ENCODE assay signal across 15 cellular contexts in the genomic region with DNA sequence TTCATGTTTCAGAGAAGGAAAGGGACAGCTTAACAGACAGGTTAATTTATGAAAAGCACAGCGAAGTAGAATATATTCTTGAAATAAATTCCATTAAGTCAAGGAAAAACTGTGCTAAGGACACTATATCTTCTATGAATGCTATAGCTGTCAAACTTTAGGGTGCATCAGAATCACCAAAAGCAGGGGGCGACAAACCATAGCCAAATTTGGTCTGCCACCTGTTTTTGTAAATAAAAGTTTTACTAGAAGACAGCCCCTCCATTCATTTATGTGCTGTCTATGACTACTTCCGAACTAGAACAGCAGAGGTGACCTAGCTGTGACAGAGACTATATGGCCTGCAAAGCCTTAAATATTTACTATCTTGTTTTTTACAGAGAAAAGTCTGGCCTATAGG. TPM values are rescaled to one million over a fixed set of nuclear protein-coding genes. Genes with fewer than 3 reads are reported as not detected.
DNase-seq lines count a peak whose midpoint lies in the region; ATAC-seq and TF ChIP-seq lines count a peak whose summit lies in the region.
"Had no signal": no experiment of that assay in that cellular context is flagged by ENCODE, and none has a peak within 500 bp of the region (broad histone marks: within the 10 kb centered on the region; RNA-seq: fewer than 3 reads in every experiment).

No MANE protein-coding gene starts in this region.

- peaks cover 0 to 7% of the 10 kb centered on the region in 2 experiments; a peak in 1 of 4 replicates for H3K4me1 ChIP-seq in SK-N-SH (ENCODE audit: control insufficient read depth in 1 of 2, insufficient read depth in 2 of 2, low read depth in 1 of 2, low read length in 1 of 2)
- H3K4me1 ChIP-seq: testis had no signal

- H4K20me1 ChIP-seq in SK-N-SH (ENCODE audit: insufficient read depth) = peaks cover 89% of the 10 kb centered on the region

- 94% methylated on average over 3 of the region's 3 CpGs for WGBS in SK-N-SH (ENCODE audit: low lambda C conversion rate)

- H3K27ac ChIP-seq in SK-N-SH (ENCODE audit: low read depth in 2 of 2, low read length in 1 of 2) = no peak overlapping the region
- H3K27ac ChIP-seq: 22Rv1, testis had no signal

- H3K9ac ChIP-seq in SK-N-SH = no peak overlapping the region

- no peaks in the 10 kb centered on the region for H3F3A ChIP-seq in SK-N-SH (replicated peaks; ENCODE audit: insufficient read depth)

- no peaks in the 10 kb centered on the region for H3K9me3 ChIP-seq in SK-N-SH
- H3K9me3 ChIP-seq: testis had no signal

- POLR2A ChIA-PET in SK-N-SH (lab: Yijun Ruan, JAX) = no interaction called here
- POLR2A ChIA-PET in activated B cell treated with CpG ODN at 0.5 μM for 24 hours (lab: Charles Lee) = interaction anchor here (1.4 to 3.0 kb wide), 3 partner anchors 9 to 25 kb away, joined by 4 to 20 read pairs (median 9); a partner anchor contains a TSS

- no peaks in the 10 kb centered on the region for H3K27me3 Mint-ChIP-seq in activated B cell treated with CpG ODN at 0.5 μM for 24 hours
- no peaks in the 10 kb centered on the region for H3K27me3 Mint-ChIP-seq in memory B cell

- peaks cover 58 to 72% of the 10 kb centered on the region in 2 experiments for H3K36me3 ChIP-seq in SK-N-SH (replicated peaks in 1 of 2; ENCODE audit: control insufficient read depth in 1 of 2, insufficient read depth in 2 of 2, low read length in 1 of 2)

- no peak overlapping the region for H3K4me2 ChIP-seq in SK-N-SH

- in situ Hi-C loops in KBM-7 (cut with MboI; ENCODE audit: low pct_unique_long_range_greater_than_20kb, low sequenced_read_pairs) = no loop called here

- H3K9me3 Mint-ChIP-seq in activated B cell treated with CpG ODN at 0.5 μM for 24 hours (no peaks in the 10 kb centered on the region), memory B cell (no peaks in the 10 kb centered on the region)

- H2AFZ ChIP-seq in SK-N-SH (ENCODE audit: low read depth) = no peak overlapping the region

- TF ChIP-seq EP300 in SK-N-SH (IDR thresholded peaks at IDR 0.05; ENCODE audit: borderline replicate concordance in 1 of 2, low read depth in 1 of 2, low read length in 1 of 2) = no peak

- no peaks in the 10 kb centered on the region for H3K27me3 ChIP-seq in SK-N-SH (ENCODE audit: insufficient read depth)
- H3K27me3 ChIP-seq: testis had no signal

- H3K36me3 Mint-ChIP-seq in activated B cell treated with CpG ODN at 0.5 μM for 24 hours (ENCODE audit: low read depth) (peaks cover 84% of the 10 kb centered on the region), memory B cell (peaks cover 35% of the 10 kb centered on the region)

- H3K4me3 Mint-ChIP-seq in activated B cell treated with CpG ODN at 0.5 μM for 24 hours = no peak overlapping the region
- no peak overlapping the region for H3K4me3 Mint-ChIP-seq in memory B cell

- peaks cover 59% of the 10 kb centered on the region for H3K4me1 Mint-ChIP-seq in activated B cell treated with CpG ODN at 0.5 μM for 24 hours
- H3K4me1 Mint-ChIP-seq in memory B cell = peaks cover 24% of the 10 kb centered on the region

- H3K9me2 ChIP-seq in SK-N-SH = no peaks in the 10 kb centered on the region

- H3K27ac Mint-ChIP-seq in activated B cell treated with CpG ODN at 0.5 μM for 24 hours = peak overlapping the region; percentile 84
- peak overlapping the region; percentile 96 for H3K27ac Mint-ChIP-seq in memory B cell

- no peak for TF ChIP-seq RAD21 in SK-N-SH (IDR thresholded peaks at IDR 0.05; ENCODE audit: low read length)

- ATAC-seq in SK-N-SH treated with all-trans-retinoic acid at 6 μM for 48 hours (no peak), activated B cell treated with CpG ODN at 0.5 μM for 24 hours (ENCODE audit: low read depth) (no peak), memory B cell (ENCODE audit: low read depth) (peak; percentile 45)

- no peak overlapping the region for H3K4me3 ChIP-seq in SK-N-SH (ENCODE audit: low read depth in 2 of 2, low read length in 1 of 2)
- H3K4me3 ChIP-seq: testis had no signal

- TF ChIP-seq CTCF in SK-N-SH (IDR thresholded peaks at IDR 0.05) = peak; percentile 33
- peak; percentile 26; the same call in 1 of the 3 replicates for TF ChIP-seq CTCF in GM12872 (IDR thresholded peaks at IDR 0.05; ENCODE audit: insufficient read depth, low read depth, low read length)
- TF ChIP-seq CTCF in activated B cell treated with CpG ODN at 0.5 μM for 24 hours (IDR thresholded peaks at IDR 0.05) = no peak

- intact Hi-C loops in activated B cell treated with CpG ODN at 0.5 μM for 24 hours (cut with micrococcal nuclease) = loop anchor here (1.0 to 2.0 kb wide), 2 partner anchors 26 to 513 kb away; a partner anchor contains a TSS

- H3K79me2 ChIP-seq in SK-N-SH (ENCODE audit: insufficient read depth) = peaks cover 97% of the 10 kb centered on the region

- CTCF ChIA-PET in SK-N-SH (lab: Yijun Ruan, JAX) = interaction anchor here (0.6 to 1.2 kb wide), 2 partner anchors 13 to 869 kb away, joined by 3 read pairs; no protein-coding TSS in a partner anchor
- CTCF ChIA-PET in activated B cell treated with CpG ODN at 0.5 μM for 24 hours (lab: Charles Lee) = interaction anchor here (1.1 to 2.9 kb wide), 2 partner anchors 26 to 513 kb away, joined by 3 to 7 read pairs; a partner anchor contains a TSS

- DNase-seq in SK-N-SH = no peak
- DNase-seq in activated B cell treated with CpG ODN at 0.5 μM for 24 hours = no peak
- no peak for DNase-seq in memory B cell (ENCODE audit: low spot score in 2 of 2)
- no peak for DNase-seq in GOT3 (lab: John Stamatoyannopoulos, UW)
- no peak for DNase-seq in NCI-H69 (lab: John Stamatoyannopoulos, UW)
- DNase-seq in KBM-7 = no peak
- DNase-seq: KG1, NCI-H510A treated with DMSO at 0.1 percent for 48 hours, nucleus accumbens, small intestine, T-helper 9 cell, testis had no signal

TF ChIP-seq in SK-N-SH, 30 proteins besides CTCF, POLR2A, EP300 and RAD21 (continues in another document):
- no peak for TF ChIP-seq TCF12 (IDR thresholded peaks at IDR 0.05)
- TF ChIP-seq YY1 (IDR thresholded peaks at IDR 0.05; ENCODE audit: low read depth) = no peak
- no peak for TF ChIP-seq EZH2phosphoT487 (IDR thresholded peaks at IDR 0.05; ENCODE audit: borderline replicate concordance, low read depth)
- no peak for TF ChIP-seq FOSL2 (IDR thresholded peaks at IDR 0.05; ENCODE audit: borderline replicate concordance, low read depth)
- no peak for TF ChIP-seq RCOR1 (IDR thresholded peaks at IDR 0.05; ENCODE audit: low read length)
- TF ChIP-seq MEF2A (IDR thresholded peaks at IDR 0.05; ENCODE audit: borderline replicate concordance, low read depth) = no peak
- TF ChIP-seq FOXM1 (IDR thresholded peaks at IDR 0.05; ENCODE audit: low read depth) = no peak
- TF ChIP-seq, protein P1, sequence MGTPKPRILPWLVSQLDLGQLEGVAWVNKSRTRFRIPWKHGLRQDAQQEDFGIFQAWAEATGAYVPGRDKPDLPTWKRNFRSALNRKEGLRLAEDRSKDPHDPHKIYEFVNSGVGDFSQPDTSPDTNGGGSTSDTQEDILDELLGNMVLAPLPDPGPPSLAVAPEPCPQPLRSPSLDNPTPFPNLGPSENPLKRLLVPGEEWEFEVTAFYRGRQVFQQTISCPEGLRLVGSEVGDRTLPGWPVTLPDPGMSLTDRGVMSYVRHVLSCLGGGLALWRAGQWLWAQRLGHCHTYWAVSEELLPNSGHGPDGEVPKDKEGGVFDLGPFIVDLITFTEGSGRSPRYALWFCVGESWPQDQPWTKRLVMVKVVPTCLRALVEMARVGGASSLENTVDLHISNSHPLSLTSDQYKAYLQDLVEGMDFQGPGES (IDR thresholded peaks at IDR 0.05; ENCODE audit: low read depth, low read length) = no peak
- no peak for TF ChIP-seq SIN3A (IDR thresholded peaks at IDR 0.05; ENCODE audit: borderline replicate concordance, low read depth, low read length)
- TF ChIP-seq NFIC (IDR thresholded peaks at IDR 0.05; ENCODE audit: borderline replicate concordance) = no peak
- TF ChIP-seq POLR2AphosphoS5 (IDR thresholded peaks at IDR 0.05; ENCODE audit: low read depth, low read length) = no peak

TF ChIP-seq in SK-N-SH treated with all-trans-retinoic acid at 6 μM for 48 hours, 23 proteins besides CTCF, POLR2A, EP300 and RAD21 (continues in another document):
- TF ChIP-seq ISL1 (CRISPR knock-in tag; IDR thresholded peaks at IDR 0.05) (no peak), PPARA (CRISPR knock-in tag; IDR thresholded peaks at IDR 0.05; ENCODE audit: borderline replicate concordance) (no peak), ZFP30 (CRISPR knock-in tag; IDR thresholded peaks at IDR 0.05) (no peak), ESRRG (CRISPR knock-in tag; IDR thresholded peaks at IDR 0.05) (no peak), CSDC2 (CRISPR knock-in tag; IDR thresholded peaks at IDR 0.05) (no peak), ARNTL (CRISPR knock-in tag; IDR thresholded peaks at IDR 0.05; ENCODE audit: borderline replicate concordance, low read depth) (no peak), BACH2 (CRISPR knock-in tag; IDR thresholded peaks at IDR 0.05; ENCODE audit: borderline replicate concordance) (no peak), ZNF565 (CRISPR knock-in tag; conservative IDR thresholded peaks at IDR 0.05; ENCODE audit: low read depth) (no peak), SNAI2 (CRISPR knock-in tag; IDR thresholded peaks at IDR 0.05) (no peak), TCF4 (CRISPR knock-in tag; IDR thresholded peaks at IDR 0.05; ENCODE audit: borderline replicate concordance) (no peak)
- TF ChIP-seq, protein P2, sequence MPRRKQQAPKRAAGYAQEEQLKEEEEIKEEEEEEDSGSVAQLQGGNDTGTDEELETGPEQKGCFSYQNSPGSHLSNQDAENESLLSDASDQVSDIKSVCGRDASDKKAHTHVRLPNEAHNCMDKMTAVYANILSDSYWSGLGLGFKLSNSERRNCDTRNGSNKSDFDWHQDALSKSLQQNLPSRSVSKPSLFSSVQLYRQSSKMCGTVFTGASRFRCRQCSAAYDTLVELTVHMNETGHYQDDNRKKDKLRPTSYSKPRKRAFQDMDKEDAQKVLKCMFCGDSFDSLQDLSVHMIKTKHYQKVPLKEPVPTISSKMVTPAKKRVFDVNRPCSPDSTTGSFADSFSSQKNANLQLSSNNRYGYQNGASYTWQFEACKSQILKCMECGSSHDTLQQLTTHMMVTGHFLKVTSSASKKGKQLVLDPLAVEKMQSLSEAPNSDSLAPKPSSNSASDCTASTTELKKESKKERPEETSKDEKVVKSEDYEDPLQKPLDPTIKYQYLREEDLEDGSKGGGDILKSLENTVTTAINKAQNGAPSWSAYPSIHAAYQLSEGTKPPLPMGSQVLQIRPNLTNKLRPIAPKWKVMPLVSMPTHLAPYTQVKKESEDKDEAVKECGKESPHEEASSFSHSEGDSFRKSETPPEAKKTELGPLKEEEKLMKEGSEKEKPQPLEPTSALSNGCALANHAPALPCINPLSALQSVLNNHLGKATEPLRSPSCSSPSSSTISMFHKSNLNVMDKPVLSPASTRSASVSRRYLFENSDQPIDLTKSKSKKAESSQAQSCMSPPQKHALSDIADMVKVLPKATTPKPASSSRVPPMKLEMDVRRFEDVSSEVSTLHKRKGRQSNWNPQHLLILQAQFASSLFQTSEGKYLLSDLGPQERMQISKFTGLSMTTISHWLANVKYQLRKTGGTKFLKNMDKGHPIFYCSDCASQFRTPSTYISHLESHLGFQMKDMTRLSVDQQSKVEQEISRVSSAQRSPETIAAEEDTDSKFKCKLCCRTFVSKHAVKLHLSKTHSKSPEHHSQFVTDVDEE (CRISPR knock-in tag; IDR thresholded peaks at IDR 0.05) = no peak

RNA-seq across cellular contexts. Expression of a gene that starts 25.9 kb away (rescaled TPM):
- 32.1 and 34.9 TPM in 2 replicates for polyA plus RNA-seq in SK-N-SH (2012; rRNA removed)
- polyA plus RNA-seq in SK-N-SH (2012; cell fraction: cytosol; rRNA removed) = 28.5 and 29.9 TPM in 2 replicates
- polyA plus RNA-seq in SK-N-SH (2012; cell fraction: nucleus; rRNA removed) = 30.9 and 64.4 TPM in 2 replicates
- 138 and 141 TPM in 2 replicates for total RNA-seq in activated B cell treated with CpG ODN at 0.5 μM for 24 hours
